In the genomic region with DNA sequence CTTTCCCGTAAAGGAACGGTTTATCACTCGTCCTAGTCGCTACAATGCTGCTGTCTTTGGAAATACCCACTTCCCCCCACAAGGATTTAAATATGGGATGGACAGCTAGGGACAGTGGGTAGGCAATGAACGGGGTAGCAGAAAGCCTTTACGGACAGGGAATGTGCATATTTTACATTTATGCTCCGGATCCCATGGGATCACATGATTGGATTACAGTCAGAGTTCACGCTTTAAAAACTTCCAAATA, we compare ENCODE assay signal across 8 cellular contexts. TPM values are rescaled to one million over a fixed set of nuclear protein-coding genes. Genes with fewer than 3 reads are reported as not detected.
DNase-seq lines count a peak whose midpoint lies in the region; ATAC-seq and TF ChIP-seq lines count a peak whose summit lies in the region.

No MANE protein-coding gene starts in this region.

- H3F3A ChIP-seq in Loucy (ENCODE audit: low read depth): peaks cover 13% of the 10 kb centered on the region

- H3K4me2 ChIP-seq in Loucy (ENCODE audit: low read depth, low read length, poor library complexity, severe bottlenecking): peak overlapping the region; percentile 89

- H3K9me3 ChIP-seq in Loucy (ENCODE audit: insufficient read depth, low read depth, low read length): no peaks in the 10 kb centered on the region

- H2AFZ ChIP-seq in Loucy (ENCODE audit: low read length): 0 out of 2 replicates have a peak overlapping the region, but pooled peaks have one; percentile 72

- peaks cover 47% of the 10 kb centered on the region for H3K4me1 ChIP-seq in Loucy (ENCODE audit: insufficient read depth, low read length, poor library complexity, severe bottlenecking)

- peaks cover 18% of the 10 kb centered on the region for H3K4me1 Mint-ChIP-seq in dendritic cell treated with granulocyte-macrophage colony-stimulating factor and Interleukin-4, amounts not matched to agents 40 ng/mL and 50 ng/mL, for 4 days (ENCODE audit: low read depth)
- peaks cover 31 to 35% of the 10 kb centered on the region in 2 donors for H3K4me1 Mint-ChIP-seq in natural killer cell treated with Interleukin-12 subunit alpha and Interleukin-12 subunit beta and Interleukin-15 and Interleukin-18, amount 100 ng/mL, for 72 hours (ENCODE audit: low read depth in 2 of 2)

- H3K9ac ChIP-seq in Loucy (ENCODE audit: low read depth, low read length, poor library complexity, severe bottlenecking): peak overlapping the region; percentile 85

- no peaks in the 10 kb centered on the region for H3K9me2 ChIP-seq in Loucy (replicated peaks; ENCODE audit: low read depth, low read length)

- DNase-seq in BJ (ENCODE audit: low read depth): no peak
- DNase-seq in natural killer cell treated with Interleukin-12 subunit alpha and Interleukin-12 subunit beta and Interleukin-15 and Interleukin-18, amount 100 ng/mL, for 72 hours (ENCODE audit: low spot score): no peak
- no peak for DNase-seq in SKM-1 treated with dmso at 0.1 percent for 144 hours (lab: John Stamatoyannopoulos, UW; ENCODE audit: unreplicated experiment)
- DNase-seq in stimulated activated CD4-positive, alpha-beta T cell treated with anti-CD3 and anti-CD28 coated beads, Interleukin-12 subunit alpha, Interleukin-12 subunit beta, amount 100 ng/mL, for 4 hours: no peak
- no peak for DNase-seq in mesenteric fat pad (ENCODE audit: low spot score)

- POLR2A ChIA-PET in BJ (lab: Charles Lee): no interaction called here

- peak overlapping the region; percentile 90 for H3K27ac Mint-ChIP-seq in dendritic cell treated with granulocyte-macrophage colony-stimulating factor and Interleukin-4, amounts not matched to agents 40 ng/mL and 50 ng/mL, for 4 days
- peak overlapping the region; percentile 90 to 94 for H3K27ac Mint-ChIP-seq in natural killer cell treated with Interleukin-12 subunit alpha and Interleukin-12 subunit beta and Interleukin-15 and Interleukin-18, amount 100 ng/mL, for 72 hours

- peaks cover 34% of the 10 kb centered on the region for H4K20me1 ChIP-seq in Loucy (ENCODE audit: insufficient read depth, low read length, poor library complexity, severe bottlenecking)

- no peak for TF ChIP-seq CTCF in BJ (IDR thresholded peaks at IDR 0.05; ENCODE audit: insufficient read depth, low read depth, low read length)
- TF ChIP-seq CTCF in Loucy (conservative IDR thresholded peaks at IDR 0.05; ENCODE audit: low read length): no peak

- intact Hi-C loops in dendritic cell treated with granulocyte-macrophage colony-stimulating factor and Interleukin-4, amounts not matched to agents 40 ng/mL and 50 ng/mL, for 4 days (cut with micrococcal nuclease): no loop called here

- peak overlapping the region; percentile 59 for H3K4me3 ChIP-seq in BJ (ENCODE audit: low read depth, low read length)
- H3K4me3 ChIP-seq in Loucy (ENCODE audit: low read length, poor library complexity, severe bottlenecking): peak overlapping the region; percentile 96

- CTCF ChIA-PET in BJ (lab: Yijun Ruan, JAX): interaction anchor here (0.6 to 2.2 kb wide), 5 partner anchors 11 to 579 kb away, joined by 3 to 8 read pairs (median 4); no protein-coding TSS in a partner anchor

- H3K9me3 Mint-ChIP-seq in dendritic cell treated with granulocyte-macrophage colony-stimulating factor and Interleukin-4, amounts not matched to agents 40 ng/mL and 50 ng/mL, for 4 days: peaks cover 7% of the 10 kb centered on the region
- H3K9me3 Mint-ChIP-seq in natural killer cell treated with Interleukin-12 subunit alpha and Interleukin-12 subunit beta and Interleukin-15 and Interleukin-18, amount 100 ng/mL, for 72 hours: no peaks in the 10 kb centered on the region

- H3K79me2 ChIP-seq in Loucy (ENCODE audit: insufficient read depth, low read length): peaks cover 47% of the 10 kb centered on the region

- peaks cover 2% of the 10 kb centered on the region for H3K27me3 Mint-ChIP-seq in dendritic cell treated with granulocyte-macrophage colony-stimulating factor and Interleukin-4, amounts not matched to agents 40 ng/mL and 50 ng/mL, for 4 days
- no peaks in the 10 kb centered on the region for H3K27me3 Mint-ChIP-seq in natural killer cell treated with Interleukin-12 subunit alpha and Interleukin-12 subunit beta and Interleukin-15 and Interleukin-18, amount 100 ng/mL, for 72 hours

- H3K36me3 ChIP-seq in BJ (ENCODE audit: control insufficient read depth, insufficient read depth, low read length): peaks cover 2% of the 10 kb centered on the region
- peaks cover 3% of the 10 kb centered on the region; the same call in 1 of the 2 replicates for H3K36me3 ChIP-seq in Loucy (ENCODE audit: insufficient read depth, low read length)

- peak overlapping the region; percentile 90 for H3K4me3 Mint-ChIP-seq in dendritic cell treated with granulocyte-macrophage colony-stimulating factor and Interleukin-4, amounts not matched to agents 40 ng/mL and 50 ng/mL, for 4 days
- H3K4me3 Mint-ChIP-seq in natural killer cell treated with Interleukin-12 subunit alpha and Interleukin-12 subunit beta and Interleukin-15 and Interleukin-18, amount 100 ng/mL, for 72 hours: peak overlapping the region; percentile 98

- H3K27me3 ChIP-seq in BJ (ENCODE audit: control insufficient read depth, insufficient read depth, low read length) (no peaks in the 10 kb centered on the region), Loucy (ENCODE audit: insufficient read depth, low read length, poor library complexity, severe bottlenecking) (no peaks in the 10 kb centered on the region)

- ATAC-seq in natural killer cell treated with Interleukin-12 subunit alpha and Interleukin-12 subunit beta and Interleukin-15 and Interleukin-18, amount 100 ng/mL, for 72 hours: no peak
- ATAC-seq in GM19397 (IDR thresholded peaks at IDR 0.05; ENCODE audit: unreplicated experiment): no peak

- peaks cover 40% of the 10 kb centered on the region for H3K36me3 Mint-ChIP-seq in dendritic cell treated with granulocyte-macrophage colony-stimulating factor and Interleukin-4, amounts not matched to agents 40 ng/mL and 50 ng/mL, for 4 days (ENCODE audit: low read depth)
- H3K36me3 Mint-ChIP-seq in natural killer cell treated with Interleukin-12 subunit alpha and Interleukin-12 subunit beta and Interleukin-15 and Interleukin-18, amount 100 ng/mL, for 72 hours: peaks cover 20% of the 10 kb centered on the region

RNA-seq across cellular contexts. Expression of a gene that starts 1.2 kb away (rescaled TPM):
- polyA plus RNA-seq in BJ (2011; rRNA removed): 13.6 and 17.1 TPM in 2 replicates
- 27.5 and 30.0 TPM in 2 replicates for polyA minus RNA-seq in BJ (2011; rRNA and poly(A)+ RNA removed)
- total RNA-seq in natural killer cell treated with Interleukin-12 subunit alpha and Interleukin-12 subunit beta and Interleukin-15 and Interleukin-18, amount 100 ng/mL, for 72 hours: 10 to 100 TPM; 28.3 to 39.4 TPM
- 27.3 TPM for total RNA-seq in mesenteric fat pad
